8 cellular contexts compared by ENCODE assay signal in genomic region chr13:42049454-42049780, GRCh38. TPM values are rescaled to one million over a fixed set of nuclear protein-coding genes. Genes with fewer than 3 reads are reported as not detected.
DNase-seq lines count a peak whose midpoint lies in the region; ATAC-seq and TF ChIP-seq lines count a peak whose summit lies in the region.

No MANE protein-coding gene starts in this region.

- H3K4me3 Mint-ChIP-seq in CD4-positive, CD25-positive, alpha-beta regulatory T cell: peak overlapping the region; percentile 85 to 91 (median 88)
- peak overlapping the region; percentile 78 to 82 for H3K4me3 Mint-ChIP-seq in activated T-cell treated with anti-CD3 and anti-CD28 coated beads, Interleukin-2, amount 50 U/mL, for 72 hours

- peaks cover 10 to 64% (median 36%) of the 10 kb centered on the region in 4 donors for H3K4me1 Mint-ChIP-seq in CD4-positive, CD25-positive, alpha-beta regulatory T cell
- H3K4me1 Mint-ChIP-seq in activated T-cell treated with anti-CD3 and anti-CD28 coated beads, Interleukin-2, amount 50 U/mL, for 72 hours (ENCODE audit: low read depth): peaks cover 42% of the 10 kb centered on the region

- no peaks in the 10 kb centered on the region for H3K9me3 Mint-ChIP-seq in CD4-positive, CD25-positive, alpha-beta regulatory T cell
- no peaks in the 10 kb centered on the region for H3K9me3 Mint-ChIP-seq in activated T-cell treated with anti-CD3 and anti-CD28 coated beads, Interleukin-2, amount 50 U/mL, for 72 hours

- TF ChIP-seq CTCF in thyroid gland (IDR thresholded peaks at IDR 0.05): no peak

- DNase-seq in CD4-positive, CD25-positive, alpha-beta regulatory T cell: no peak
- no peak for DNase-seq in HEK293T (ENCODE audit: extremely low spot score)
- DNase-seq in activated T-cell treated with anti-CD3 and anti-CD28 coated beads, Interleukin-2, amount 50 U/mL, for 72 hours: no peak
- no peak for DNase-seq in thyroid gland
- DNase-seq in DMS 273 treated with DMSO at 0.1 percent for 48 hours (lab: John Stamatoyannopoulos, UW): no peak
- no peak for DNase-seq in COLO829 (ENCODE audit: low spot score)

- H3K27me3 Mint-ChIP-seq in CD4-positive, CD25-positive, alpha-beta regulatory T cell: no peaks in the 10 kb centered on the region
- peaks cover 10% of the 10 kb centered on the region for H3K27me3 Mint-ChIP-seq in activated T-cell treated with anti-CD3 and anti-CD28 coated beads, Interleukin-2, amount 50 U/mL, for 72 hours (ENCODE audit: low read depth)

- H3K27ac ChIP-seq in CD4-positive, CD25-positive, alpha-beta regulatory T cell (ENCODE audit: insufficient read depth, low read length, poor library complexity, severe bottlenecking): peak overlapping the region; percentile 61
- H3K27ac ChIP-seq in layer of hippocampus (ENCODE audit: low read depth, low read length) (peak overlapping the region; percentile 69), thyroid gland (peak overlapping the region in 2 of 3 donors; percentile 1 to 62)

- no peaks in the 10 kb centered on the region for H3K9me3 ChIP-seq in CD4-positive, CD25-positive, alpha-beta regulatory T cell (ENCODE audit: control insufficient read depth in 2 of 2, low read length in 2 of 2)
- H3K9me3 ChIP-seq in thyroid gland: no peaks in the 10 kb centered on the region

- CTCF ChIA-PET in HEK293T (lab: Yijun Ruan, JAX): no interaction called here

- no peaks in the 10 kb centered on the region for H3K27me3 ChIP-seq in CD4-positive, CD25-positive, alpha-beta regulatory T cell (ENCODE audit: control insufficient read depth, insufficient read depth, low read length)
- H3K27me3 ChIP-seq in layer of hippocampus (ENCODE audit: control insufficient read depth, insufficient read depth, low read length) (no peaks in the 10 kb centered on the region), thyroid gland (no peaks in the 10 kb centered on the region)

- WGBS in thyroid gland, 2 donors: 8 to 9% methylated on average over 9 to 11 of the region's 11 CpGs

- peaks cover 4% of the 10 kb centered on the region for H3K36me3 Mint-ChIP-seq in CD4-positive, CD25-positive, alpha-beta regulatory T cell
- H3K36me3 Mint-ChIP-seq in activated T-cell treated with anti-CD3 and anti-CD28 coated beads, Interleukin-2, amount 50 U/mL, for 72 hours (ENCODE audit: insufficient read depth in 2 of 2): peaks cover 2 to 4% of the 10 kb centered on the region in 2 donors

- peaks cover 17% of the 10 kb centered on the region for H3K4me1 ChIP-seq in CD4-positive, CD25-positive, alpha-beta regulatory T cell (ENCODE audit: control insufficient read depth, insufficient read depth, low read length, poor library complexity, severe bottlenecking)
- peaks cover 4 to 5% of the 10 kb centered on the region in 2 donors for H3K4me1 ChIP-seq in thyroid gland

- intact Hi-C loops in thyroid gland (cut with DNase I): no loop called here

- peak overlapping the region in 1 of 3 donors; percentile 35 for H3K27ac Mint-ChIP-seq in CD4-positive, CD25-positive, alpha-beta regulatory T cell
- H3K27ac Mint-ChIP-seq in activated T-cell treated with anti-CD3 and anti-CD28 coated beads, Interleukin-2, amount 50 U/mL, for 72 hours: no peak overlapping the region

- H3K36me3 ChIP-seq in CD4-positive, CD25-positive, alpha-beta regulatory T cell (ENCODE audit: control insufficient read depth, insufficient read depth, low read length): no peaks in the 10 kb centered on the region
- no peaks in the 10 kb centered on the region for H3K36me3 ChIP-seq in thyroid gland

- no peak for TF ChIP-seq POLR2A in thyroid gland (IDR thresholded peaks at IDR 0.05)

- ATAC-seq in CD4-positive, CD25-positive, alpha-beta regulatory T cell (ENCODE audit: low read depth in 2 of 2): peak in 1 of 2 donors; percentile 13
- ATAC-seq in activated T-cell treated with anti-CD3 and anti-CD28 coated beads, Interleukin-2, amount 50 U/mL, for 72 hours (replicated peaks in 1 of 2): peak in 1 of 2 donors; percentile 33
- no peak for ATAC-seq in GM21529 (IDR thresholded peaks at IDR 0.05; ENCODE audit: unreplicated experiment)

- POLR2A ChIA-PET in HEK293T (lab: Yijun Ruan, JAX): no interaction called here

- H3K4me3 ChIP-seq in CD4-positive, CD25-positive, alpha-beta regulatory T cell (ENCODE audit: low read depth, low read length): peak overlapping the region; percentile 71
- H3K4me3 ChIP-seq in thyroid gland (replicated peaks in 1 of 3): peak overlapping the region in 2 of 3 donors; percentile 64 to 65

TF ChIP-seq in HEK293T, 16 proteins besides CTCF, POLR2A, EP300 and RAD21:
- TF ChIP-seq L3MBTL2 (conservative IDR thresholded peaks at IDR 0.05) (peak; percentile 93), NFRKB (IDR thresholded peaks at IDR 0.05) (no peak)

RNA-seq across cellular contexts. Expression of gene DGKH, which starts 1.0 kb away (rescaled TPM):
- total RNA-seq in CD4-positive, CD25-positive, alpha-beta regulatory T cell: 22.4 TPM
- 1 to 10 TPM; 1.2 to 3.1 (median 2.3) TPM for polyA plus RNA-seq in CD4-positive, CD25-positive, alpha-beta regulatory T cell
- total RNA-seq in activated T-cell treated with anti-CD3 and anti-CD28 coated beads, Interleukin-2, amount 50 U/mL, for 72 hours: 10 to 100 TPM; 15.3 to 19.2 TPM
- total RNA-seq in thyroid gland: 10 to 100 TPM in 3 of 4 donors, 1 to 10 TPM in 1; 7.9 to 15.9 (median 12.4) TPM
